ENCODE assay signal across 28 cellular contexts in genomic region chr4:184750926-184751584, GRCh38. TPM values are rescaled to one million over a fixed set of nuclear protein-coding genes. Genes with fewer than 3 reads are reported as not detected.
DNase-seq lines count a peak whose midpoint lies in the region; ATAC-seq, FAIRE-seq and TF ChIP-seq lines count a peak whose summit lies in the region.
"Had no signal": no experiment of that assay in that cellular context is flagged by ENCODE, and none has a peak within 500 bp of the region (broad histone marks: within the 10 kb centered on the region; RNA-seq: fewer than 3 reads in every experiment).

No MANE protein-coding gene starts in this region.

- intact Hi-C loops in MCF 10A (cut with micrococcal nuclease) (no loop called here), breast epithelium (cut with DNase I; ENCODE audit: low total_unique reads) (no loop called here), GM12878 (cut with micrococcal nuclease; ENCODE audit: unreplicated experiment) (no loop called here), HepG2 (cut with micrococcal nuclease; ENCODE audit: unreplicated experiment) (no loop called here)

- ATAC-seq in GM12878: no peak
- ATAC-seq in HepG2: no peak
- ATAC-seq in stimulated activated memory B cell treated with anti-CD40 and anti-IgM and Interleukin-4, amounts not matched to agents 10 μg/mL and 1 μg/mL and 100 μg/mL, for 72 hours: no peak
- ATAC-seq in GM21526 (IDR thresholded peaks at IDR 0.05; ENCODE audit: low FRiP score, unreplicated experiment): no peak
- ATAC-seq: activated T-helper 17 cell treated with anti-CD3 and anti-CD28 coated beads, Interleukin-2, amount 50 U/mL, for 72 hours; CD8-positive, alpha-beta T cell; WTC11 had no signal

- H3K9me3 ChIP-seq in breast epithelium (no peaks in the 10 kb centered on the region), GM12878 (replicated peaks; ENCODE audit: control insufficient read depth, insufficient read depth, low read length) (no peaks in the 10 kb centered on the region), HepG2 (ENCODE audit: low read length) (no peaks in the 10 kb centered on the region), endodermal cell (ENCODE audit: control insufficient read depth, low read length) (no peaks in the 10 kb centered on the region)

- no peak for TF ChIP-seq EP300 in GM12878 (IDR thresholded peaks at IDR 0.05; ENCODE audit: borderline replicate concordance in 1 of 2, control insufficient read depth in 1 of 2, low read depth in 2 of 2, low read length in 2 of 2)
- no peak for TF ChIP-seq EP300 in HepG2 (IDR thresholded peaks at IDR 0.05; ENCODE audit: low read depth in 2 of 2, low read length in 2 of 2)
- no peak for TF ChIP-seq EP300 in HepG2 (CRISPR knock-in tag; IDR thresholded peaks at IDR 0.05; ENCODE audit: borderline replicate concordance)

- SMC1A ChIA-PET in GM12878 (lab: Charles Lee; ENCODE audit: uncharacterized antibody, unreplicated experiment): interaction anchor here (0.7 to 1.3 kb wide), 3 partner anchors 14 to 108 kb away, joined by 3 read pairs; no protein-coding TSS in a partner anchor

- H3K36me3 Mint-ChIP-seq in MCF 10A (ENCODE audit: insufficient read depth, unreplicated experiment) (peaks cover 78% of the 10 kb centered on the region), endodermal cell (ENCODE audit: low read depth) (no peaks in the 10 kb centered on the region)
- peaks cover 29% of the 10 kb centered on the region for H3K36me3 Mint-ChIP-seq in stimulated activated memory B cell treated with anti-CD40 and anti-IgM and Interleukin-4, amounts not matched to agents 10 μg/mL and 1 μg/mL and 100 μg/mL, for 72 hours
- H3K36me3 Mint-ChIP-seq: WTC11 had no signal

- H3K27me3 Mint-ChIP-seq in MCF 10A (ENCODE audit: insufficient read depth, unreplicated experiment): no peaks in the 10 kb centered on the region
- H3K27me3 Mint-ChIP-seq in stimulated activated memory B cell treated with anti-CD40 and anti-IgM and Interleukin-4, amounts not matched to agents 10 μg/mL and 1 μg/mL and 100 μg/mL, for 72 hours: no peaks in the 10 kb centered on the region
- H3K27me3 Mint-ChIP-seq in endodermal cell (ENCODE audit: insufficient read depth): no peaks in the 10 kb centered on the region
- H3K27me3 Mint-ChIP-seq: activated T-helper 17 cell treated with anti-CD3 and anti-CD28 coated beads, Interleukin-2, amount 50 U/mL, for 72 hours had no signal

- CTCF ChIA-PET in MCF 10A (lab: Yijun Ruan, JAX): interaction anchor here (0.5 to 0.6 kb wide), 2 partner anchors 233 to 516 kb away, joined by 3 read pairs; no protein-coding TSS in a partner anchor
- CTCF ChIA-PET in GM12878 (lab: Yijun Ruan, JAX): interaction anchor here (0.7 to 1.3 kb wide), 5 partner anchors 10 to 156 kb away, joined by 3 to 4 read pairs (median 3); no protein-coding TSS in a partner anchor
- CTCF ChIA-PET in HepG2 (lab: Yijun Ruan, JAX; ENCODE audit: low intra/inter-chr PET ratio, low total read pairs): no interaction called here

- H3K4me2 ChIP-seq in GM12878 (ENCODE audit: control insufficient read depth, insufficient read depth) (no peak overlapping the region), HepG2 (ENCODE audit: low read depth, low read length) (no peak overlapping the region)

- no TSS peak for BruUV-seq in MCF 10A (replicated peaks; lab: Mats Ljungman, UMichigan)
- BruUV-seq in GM12878 (replicated peaks; lab: Mats Ljungman, UMichigan): TSS peak; percentile 11
- no TSS peak for BruUV-seq in HepG2 (replicated peaks; lab: Mats Ljungman, UMichigan)

- RAD21 ChIA-PET in GM12878 (lab: Charles Lee; ENCODE audit: unreplicated experiment): interaction anchor here (1.0 kb wide), 1 partner anchor 274 kb away, joined by 3 read pairs; no protein-coding TSS in a partner anchor

- no peaks in the 10 kb centered on the region for H3K9me3 Mint-ChIP-seq in MCF 10A (ENCODE audit: unreplicated experiment)
- H3K9me3 Mint-ChIP-seq in stimulated activated memory B cell treated with anti-CD40 and anti-IgM and Interleukin-4, amounts not matched to agents 10 μg/mL and 1 μg/mL and 100 μg/mL, for 72 hours: no peaks in the 10 kb centered on the region
- no peaks in the 10 kb centered on the region for H3K9me3 Mint-ChIP-seq in endodermal cell
- H3K9me3 Mint-ChIP-seq: activated naive CD8-positive, alpha-beta T cell treated with anti-CD3 and anti-CD28 coated beads for 36 hours; activated T-helper 17 cell treated with anti-CD3 and anti-CD28 coated beads, Interleukin-2, amount 50 U/mL, for 72 hours; CD8-positive, alpha-beta T cell; WTC11 had no signal

- H3K36me3 ChIP-seq in breast epithelium (no peaks in the 10 kb centered on the region), GM12878 (ENCODE audit: control insufficient read depth in 2 of 2, insufficient read depth in 2 of 2, low read length in 1 of 2) (peaks cover 2 to 7% of the 10 kb centered on the region in 2 experiments; a peak in 3 of 4 replicates), HepG2 (replicated peaks in 1 of 2; ENCODE audit: control insufficient read depth in 1 of 2, insufficient read depth in 2 of 2, low read length in 2 of 2) (no peaks in the 10 kb centered on the region), endodermal cell (ENCODE audit: control insufficient read depth, insufficient read depth, low read length) (peaks cover 28% of the 10 kb centered on the region)

- H3K4me3 Mint-ChIP-seq in MCF 10A (ENCODE audit: unreplicated experiment): no peak overlapping the region
- H3K4me3 Mint-ChIP-seq in stimulated activated memory B cell treated with anti-CD40 and anti-IgM and Interleukin-4, amounts not matched to agents 10 μg/mL and 1 μg/mL and 100 μg/mL, for 72 hours: no peak overlapping the region
- H3K4me3 Mint-ChIP-seq in endodermal cell: no peak overlapping the region
- H3K4me3 Mint-ChIP-seq: activated naive CD8-positive, alpha-beta T cell treated with anti-CD3 and anti-CD28 coated beads for 36 hours; activated T-helper 17 cell treated with anti-CD3 and anti-CD28 coated beads, Interleukin-2, amount 50 U/mL, for 72 hours; CD8-positive, alpha-beta T cell; WTC11 had no signal

- no peak for DNase-seq in MCF 10A (ENCODE audit: unreplicated experiment)
- no peak for DNase-seq in breast epithelium (ENCODE audit: low spot score in 2 of 2)
- DNase-seq in GM12878 (ENCODE audit: low read depth, low spot score): no peak
- no peak for DNase-seq in HepG2 (ENCODE audit: low spot score)
- no peak for DNase-seq in SIG-M5 (lab: John Stamatoyannopoulos, UW)
- DNase-seq in endodermal cell: no peak
- DNase-seq: 8988T; activated CD4-positive, alpha-beta T cell treated with anti-CD3 and anti-CD28 coated beads, Interleukin-2, amount 50 U/mL, for 48 hours; activated CD8-positive, alpha-beta memory T cell treated with anti-CD3 and anti-CD28 coated beads, Interleukin-2, amount 50 U/mL, for 4 hours; activated naive CD8-positive, alpha-beta T cell treated with anti-CD3 and anti-CD28 coated beads for 36 hours; CD8-positive, alpha-beta T cell; erythroblast; GM23248; hypothalamus; NCI-H1092; NCI-H2029; NCI-H774; stimulated activated CD4-positive, alpha-beta T cell treated with anti-CD3 and anti-CD28 coated beads, Interleukin-1b, Interleukin-23, amount 100 ng/mL, for 48 hours; T1000 had no signal

- H3K4me1 Mint-ChIP-seq in MCF 10A (ENCODE audit: insufficient read depth, unreplicated experiment) (peaks cover 45% of the 10 kb centered on the region), endodermal cell (peaks cover 25% of the 10 kb centered on the region)
- H3K4me1 Mint-ChIP-seq in stimulated activated memory B cell treated with anti-CD40 and anti-IgM and Interleukin-4, amounts not matched to agents 10 μg/mL and 1 μg/mL and 100 μg/mL, for 72 hours: peaks cover 22% of the 10 kb centered on the region
- H3K4me1 Mint-ChIP-seq: activated T-helper 17 cell treated with anti-CD3 and anti-CD28 coated beads, Interleukin-2, amount 50 U/mL, for 72 hours had no signal

- H3K79me2 ChIP-seq in GM12878 (ENCODE audit: control insufficient read depth, insufficient read depth, low read length) (no peaks in the 10 kb centered on the region), HepG2 (ENCODE audit: insufficient read depth, low read length) (no peaks in the 10 kb centered on the region)

- TF ChIP-seq CTCF in MCF 10A (IDR thresholded peaks at IDR 0.05; ENCODE audit: unreplicated experiment): no peak
- TF ChIP-seq CTCF in breast epithelium (IDR thresholded peaks at IDR 0.05): no peak
- TF ChIP-seq CTCF in GM12878 (IDR thresholded peaks at IDR 0.05 in 2 of 3, conservative IDR thresholded peaks at IDR 0.05 in 1 of 3; ENCODE audit: control insufficient read depth in 2 of 3, extremely low read depth in 1 of 3, insufficient read depth in 1 of 3, low read depth in 3 of 3, low read length in 3 of 3): no peak
- TF ChIP-seq CTCF in HepG2 (CRISPR knock-in tag; IDR thresholded peaks at IDR 0.05): no peak
- no peak for TF ChIP-seq CTCF in endodermal cell (conservative IDR thresholded peaks at IDR 0.05)

- H3K27me3 ChIP-seq in breast epithelium (no peaks in the 10 kb centered on the region), GM12878 (replicated peaks in 1 of 2; ENCODE audit: control insufficient read depth in 2 of 2, insufficient read depth in 2 of 2, low read length in 1 of 2) (no peaks in the 10 kb centered on the region), HepG2 (ENCODE audit: control insufficient read depth in 1 of 2, insufficient read depth in 2 of 2, low read length in 2 of 2) (no peaks in the 10 kb centered on the region), endodermal cell (ENCODE audit: control insufficient read depth, insufficient read depth, low read length, poor library complexity, severe bottlenecking) (no peaks in the 10 kb centered on the region)

- 94% methylated on average over 8 of the region's 8 CpGs for WGBS in GM12878 (ENCODE audit: insufficient coverage, insufficient replicate concordance, low lambda C conversion rate, missing lambda C conversion rate)
- WGBS in HepG2 (ENCODE audit: low lambda C conversion rate): 85% methylated on average over 8 of the region's 8 CpGs
- WGBS in endodermal cell (ENCODE audit: insufficient coverage in 1 of 2, insufficient read length in 1 of 2), 2 experiments: 93 to 100% methylated on average over 6 to 8 of the region's 8 CpGs

- FAIRE-seq in GM12878 (lab: Jason Lieb, UNC): no peak
- no peak for FAIRE-seq in HepG2 (lab: Jason Lieb, UNC)
- FAIRE-seq: frontal cortex, G401.6, islet of Langerhans had no signal

- no peak for TF ChIP-seq RAD21 in GM12878 (IDR thresholded peaks at IDR 0.05; ENCODE audit: insufficient read depth, low read depth, low read length)
- TF ChIP-seq RAD21 in HepG2 (CRISPR knock-in tag; IDR thresholded peaks at IDR 0.05): no peak

- POLR2A ChIA-PET in MCF 10A (lab: Yijun Ruan, JAX) (interaction anchor here (0.7 to 1.7 kb wide), 3 partner anchors 64 to 233 kb away, joined by 3 to 4 read pairs (median 3); no protein-coding TSS in a partner anchor), GM12878 (lab: Charles Lee) (no interaction called here), HepG2 (lab: Yijun Ruan, JAX) (interaction anchor here (1.3 kb wide), 1 partner anchor 17 kb away, joined by 3 read pairs; the partner anchor contains the start of gene CENPU)

- H3K27ac ChIP-seq in breast epithelium (no peak overlapping the region), GM12878 (ENCODE audit: control insufficient read depth, insufficient read depth) (no peak overlapping the region), HepG2 (ENCODE audit: extremely low read length, insufficient read depth, low read length) (no peak overlapping the region), endodermal cell (ENCODE audit: low read depth, low read length) (no peak overlapping the region)
- H3K27ac ChIP-seq: GM23248, skin epidermis had no signal

- H3K4me1 ChIP-seq in breast epithelium (peaks cover 12 to 20% of the 10 kb centered on the region in 2 donors), GM12878 (ENCODE audit: control insufficient read depth, insufficient read depth, low read length) (no peaks in the 10 kb centered on the region), HepG2 (ENCODE audit: insufficient read depth, low read length) (peaks cover 17% of the 10 kb centered on the region), endodermal cell (ENCODE audit: control insufficient read depth, insufficient read depth, low read length) (peaks cover 15% of the 10 kb centered on the region)

- TF ChIP-seq POLR2A in breast epithelium (IDR thresholded peaks at IDR 0.05) (no peak), GM12878 (IDR thresholded peaks at IDR 0.05; ENCODE audit: low read depth, low read length) (no peak), HepG2 (IDR thresholded peaks at IDR 0.05; ENCODE audit: insufficient read depth in 1 of 2, low read depth in 2 of 2, low read length in 2 of 2) (no peak)

- no peak overlapping the region for H3K4me3 ChIP-seq in breast epithelium
- no peak overlapping the region for H3K4me3 ChIP-seq in GM12878
- H3K4me3 ChIP-seq in HepG2 (replicated peaks in 1 of 3; ENCODE audit: insufficient read depth in 1 of 3, low read depth in 2 of 3, low read length in 3 of 3): no peak overlapping the region
- no peak overlapping the region for H3K4me3 ChIP-seq in endodermal cell (ENCODE audit: low read length)
- H3K4me3 ChIP-seq: GM23248, lung, skin epidermis had no signal

- H3K27ac Mint-ChIP-seq in MCF 10A (ENCODE audit: low read depth, unreplicated experiment): peak overlapping the region; percentile 30
- H3K27ac Mint-ChIP-seq in stimulated activated memory B cell treated with anti-CD40 and anti-IgM and Interleukin-4, amounts not matched to agents 10 μg/mL and 1 μg/mL and 100 μg/mL, for 72 hours: peak overlapping the region; percentile 1
- H3K27ac Mint-ChIP-seq in endodermal cell: no peak overlapping the region
- H3K27ac Mint-ChIP-seq: activated naive CD8-positive, alpha-beta T cell treated with anti-CD3 and anti-CD28 coated beads for 36 hours; activated T-helper 17 cell treated with anti-CD3 and anti-CD28 coated beads, Interleukin-2, amount 50 U/mL, for 72 hours; CD8-positive, alpha-beta T cell; WTC11 had no signal

- in situ Hi-C loops in GM12878 (cut with MboI) (no loop called here), HepG2 (cut with HindIII; ENCODE audit: extremely low pct_ligation_motif_present, low pct_unique_long_range_greater_than_20kb) (no loop called here)

- H4K20me1 ChIP-seq in GM12878 (ENCODE audit: control insufficient read depth, insufficient read depth) (no peaks in the 10 kb centered on the region), HepG2 (ENCODE audit: insufficient read depth, low read length) (no peaks in the 10 kb centered on the region)

- H3K9ac ChIP-seq in GM12878 (ENCODE audit: control insufficient read depth, insufficient read depth, low read length) (no peak overlapping the region), HepG2 (ENCODE audit: insufficient read depth, low read depth, low read length) (no peak overlapping the region), endodermal cell (ENCODE audit: extremely low read depth, low read length, poor library complexity, severe bottlenecking) (no peak overlapping the region)
- H3K9ac ChIP-seq: GM23248 had no signal

- H2AFZ ChIP-seq in GM12878 (ENCODE audit: control insufficient read depth, low read depth, low read length) (no peak overlapping the region), HepG2 (ENCODE audit: low read length) (no peak overlapping the region)
- H2AFZ ChIP-seq: GM23248 had no signal

RNA-seq across cellular contexts. Expression of gene CENPU, which starts 17.2 kb away (rescaled TPM):
- total RNA-seq in MCF 10A (2022) (8.3 and 22.3 TPM in 2 replicates), breast epithelium (1 to 10 TPM; 2.2 to 4.3 (median 2.6) TPM), GM12878 (2014; rRNA removed) (39.6 and 48.7 TPM in 2 replicates), GM12878 (2014; rRNA removed; fragmentation: Illumina TruSeq; extraction: Trizol) (66.6 and 66.7 TPM in 2 replicates), GM12878 (2021) (38.6 and 43.9 TPM in 2 replicates), HepG2 (2016; rRNA removed; fragmentation: Illumina TruSeq; extraction: Trizol) (35.8 and 39.5 TPM in 2 replicates), endodermal cell (10 to 100 TPM; 69.9 to 96.2 TPM)
- total RNA-seq in GM12878 (2013; cell fraction: nucleolus; rRNA removed): 59.1 and 65.9 TPM in 2 replicates
- polyA plus RNA-seq in GM12878 (2011; ENCODE audit: low read depth): 16.7 TPM
- polyA plus RNA-seq in GM12878 (2011; rRNA removed) (58.4 and 106 TPM in 2 replicates), GM12878 (2014; fragmentation: Illumina TruSeq; extraction: Trizol) (70.8 and 95.3 TPM in 2 replicates), GM12878 (2014; fragmentation: Nextera tagmentation; extraction: Ambion mirVana) (10 to 100 TPM; 26.6 to 46.5 TPM), GM12878 (2014; rRNA removed) (33.8 and 49.2 TPM in 2 replicates), GM12878 (2016; fragmentation: Nextera tagmentation; extraction: Ambion mirVana) (10 to 100 TPM; 90.7 to 90.8 TPM), HepG2 (2011; rRNA removed) (9.4 and 11.7 TPM in 2 replicates)
- 16.3 and 16.6 TPM in 2 replicates for polyA plus RNA-seq in GM12878 (2011; cell fraction: cytosol; rRNA removed)
- 39.3 and 44.4 TPM in 2 replicates for polyA plus RNA-seq in GM12878 (2011; cell fraction: nucleus; rRNA removed)
- 26.2 and 27.1 TPM in 2 replicates for polyA plus RNA-seq in GM12878 (2012)
- 11.1 and 15.7 TPM in 2 replicates for polyA minus RNA-seq in GM12878 (2011; rRNA and poly(A)+ RNA removed)
- 9.6 and 9.9 TPM in 2 replicates for polyA minus RNA-seq in GM12878 (2011; cell fraction: cytosol; rRNA and poly(A)+ RNA removed)
- 10.6 and 15.8 TPM in 2 replicates for polyA minus RNA-seq in GM12878 (2011; cell fraction: nucleus; rRNA and poly(A)+ RNA removed)
- 8.2 and 10.1 TPM in 2 replicates for total RNA-seq in HepG2 (2016; cell fraction: cytosol; rRNA removed; fragmentation: Illumina TruSeq; extraction: Trizol; ENCODE audit: low read depth)
- total RNA-seq in HepG2 (2016; cell fraction: insoluble cytoplasmic fraction; rRNA removed; fragmentation: Illumina TruSeq; extraction: Trizol): 38.2 and 42.4 TPM in 2 replicates
- total RNA-seq in HepG2 (2016; cell fraction: membrane; rRNA removed; fragmentation: Illumina TruSeq; extraction: Trizol): 16.6 and 20.5 TPM in 2 replicates
- 39.9 and 48.4 TPM in 2 replicates for total RNA-seq in HepG2 (2016; cell fraction: nucleus; rRNA removed; fragmentation: Illumina TruSeq; extraction: Trizol)
- polyA plus RNA-seq in HepG2 (2011; cell fraction: cytosol; rRNA removed): 2.8 and 3.0 TPM in 2 replicates
- 10.6 and 11.4 TPM in 2 replicates for polyA plus RNA-seq in HepG2 (2011; cell fraction: nucleus; rRNA removed)
- 5.6 and 13.7 TPM in 2 replicates for polyA plus RNA-seq in HepG2 (2012)
- polyA plus RNA-seq in HepG2 (2016; cell fraction: cytosol; fragmentation: Illumina TruSeq; extraction: Trizol; ENCODE audit: low read depth): 9.4 and 9.6 TPM in 2 replicates
- 39.3 and 43.6 TPM in 2 replicates for polyA plus RNA-seq in HepG2 (2016; cell fraction: insoluble cytoplasmic fraction; fragmentation: Illumina TruSeq; extraction: Trizol; ENCODE audit: low read depth)
- 10.5 and 12.6 TPM in 2 replicates for polyA plus RNA-seq in HepG2 (2016; cell fraction: membrane; fragmentation: Illumina TruSeq; extraction: Trizol; ENCODE audit: low read depth)
- 79.2 and 84.0 TPM in 2 replicates for polyA plus RNA-seq in HepG2 (2016; cell fraction: nucleus; fragmentation: Illumina TruSeq; extraction: Trizol; ENCODE audit: insufficient read depth, low read depth)
- polyA minus RNA-seq in HepG2 (2011; rRNA and poly(A)+ RNA removed; ENCODE audit: low replicate concordance): 2.0 and 3.8 TPM in 2 replicates
- 3.2 and 3.7 TPM in 2 replicates for polyA minus RNA-seq in HepG2 (2011; cell fraction: cytosol; rRNA and poly(A)+ RNA removed)
- 21.8 and 22.4 TPM in 2 replicates for polyA minus RNA-seq in HepG2 (2011; cell fraction: nucleus; rRNA and poly(A)+ RNA removed)
- 108 TPM for polyA plus RNA-seq in endodermal cell (2013, experiment 1 of 2)
- polyA plus RNA-seq in endodermal cell (2013, experiment 2 of 2): 108 TPM
